14 cellular contexts compared by ENCODE assay signal in the genomic region with DNA sequence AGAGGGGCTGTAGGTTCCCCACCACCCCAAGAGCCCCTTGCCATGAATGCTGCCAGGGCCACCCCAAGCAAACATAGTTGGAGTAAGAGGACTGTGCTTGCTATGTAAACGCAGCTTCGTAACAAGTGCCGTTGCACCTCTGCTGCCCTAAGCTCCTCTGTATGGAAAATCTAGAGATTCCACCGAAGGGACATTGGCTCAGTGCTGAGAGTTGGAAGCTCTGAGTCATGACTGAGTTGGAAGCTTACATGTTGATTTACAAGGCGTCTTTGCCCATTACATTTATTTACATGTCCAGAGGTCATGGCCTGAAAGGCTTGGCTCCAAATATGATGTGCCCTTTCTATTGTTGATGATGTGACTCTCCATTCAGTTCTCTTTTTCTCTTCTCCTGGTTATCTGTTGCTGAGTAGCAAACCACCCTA.
DNase-seq lines count a peak whose midpoint lies in the region; ATAC-seq and TF ChIP-seq lines count a peak whose summit lies in the region.
"Had no signal": no experiment of that assay in that cellular context is flagged by ENCODE, and none has a peak within 500 bp of the region (broad histone marks: within the 10 kb centered on the region; RNA-seq: fewer than 3 reads in every experiment).

No MANE protein-coding gene starts in this region.

- no peaks in the 10 kb centered on the region for H3K4me1 ChIP-seq in upper lobe of left lung
- H3K4me1 ChIP-seq: vagina had no signal

- no peak for TF ChIP-seq POLR2A in upper lobe of left lung (IDR thresholded peaks at IDR 0.05)

- H3K36me3 ChIP-seq in upper lobe of left lung: no peaks in the 10 kb centered on the region
- H3K36me3 ChIP-seq: vagina had no signal

- no peak overlapping the region for H3K27ac ChIP-seq in upper lobe of left lung
- H3K27ac ChIP-seq: skin epidermis, vagina had no signal

- DNase-seq in AG20443 (ENCODE audit: low spot score) (peak; percentile 17), LNCaP clone FGC (ENCODE audit: low read depth) (peak; percentile 92), choroid plexus epithelial cell (ENCODE audit: low read depth) (peak; percentile 79), lung microvascular endothelial cell (ENCODE audit: low read depth in 2 of 2) (peak; percentile 66 to 88), NCI-H2227 treated with DMSO at 0.1 percent for 48 hours (lab: John Stamatoyannopoulos, UW) (no peak), upper lobe of left lung (no peak)
- DNase-seq: effector CD4-positive, alpha-beta T cell; NCI-H1092; NCI-H526; Right ventricle myocardium superior had no signal

- 72% methylated on average over 5 of the region's 5 CpGs for WGBS in upper lobe of left lung, 2 donors

- no peak for ATAC-seq in GM18517 (IDR thresholded peaks at IDR 0.05; ENCODE audit: unreplicated experiment)
- no peak for ATAC-seq in upper lobe of left lung (ENCODE audit: low FRiP score in 2 of 2)
- no peak for ATAC-seq in GM18870 (IDR thresholded peaks at IDR 0.05; ENCODE audit: unreplicated experiment)

- no peaks in the 10 kb centered on the region for H3K9me3 ChIP-seq in upper lobe of left lung
- H3K9me3 ChIP-seq: vagina had no signal

- no peak overlapping the region for H3K4me3 ChIP-seq in LNCaP clone FGC (ENCODE audit: low read depth, low read length)
- no peak overlapping the region for H3K4me3 ChIP-seq in choroid plexus epithelial cell (ENCODE audit: low read depth, low read length)
- H3K4me3 ChIP-seq in upper lobe of left lung: no peak overlapping the region
- H3K4me3 ChIP-seq: skin epidermis, vagina had no signal

- TF ChIP-seq EP300 in upper lobe of left lung (IDR thresholded peaks at IDR 0.05): no peak

- TF ChIP-seq CTCF in LNCaP clone FGC (IDR thresholded peaks at IDR 0.05; ENCODE audit: control insufficient read depth, extremely low read depth, insufficient read depth): no peak
- no peak for TF ChIP-seq CTCF in choroid plexus epithelial cell (conservative IDR thresholded peaks at IDR 0.05; ENCODE audit: low read depth, low read length)
- TF ChIP-seq CTCF in upper lobe of left lung (IDR thresholded peaks at IDR 0.05): no peak

- H3K27me3 ChIP-seq in upper lobe of left lung: no peaks in the 10 kb centered on the region
- H3K27me3 ChIP-seq: vagina had no signal

Comparison
In these comparisons a context has a peak if more than half of its experiments do, and no peak if none do; other contexts are left out.
1. DNase-seq: peak in AG20443 (single experiment), LNCaP clone FGC (single experiment), choroid plexus epithelial cell (single experiment) and lung microvascular endothelial cell (2 of 2); none in NCI-H2227 treated with DMSO at 0.1 percent for 48 hours (single experiment) and upper lobe of left lung (0 of 2).